In the genomic region with DNA sequence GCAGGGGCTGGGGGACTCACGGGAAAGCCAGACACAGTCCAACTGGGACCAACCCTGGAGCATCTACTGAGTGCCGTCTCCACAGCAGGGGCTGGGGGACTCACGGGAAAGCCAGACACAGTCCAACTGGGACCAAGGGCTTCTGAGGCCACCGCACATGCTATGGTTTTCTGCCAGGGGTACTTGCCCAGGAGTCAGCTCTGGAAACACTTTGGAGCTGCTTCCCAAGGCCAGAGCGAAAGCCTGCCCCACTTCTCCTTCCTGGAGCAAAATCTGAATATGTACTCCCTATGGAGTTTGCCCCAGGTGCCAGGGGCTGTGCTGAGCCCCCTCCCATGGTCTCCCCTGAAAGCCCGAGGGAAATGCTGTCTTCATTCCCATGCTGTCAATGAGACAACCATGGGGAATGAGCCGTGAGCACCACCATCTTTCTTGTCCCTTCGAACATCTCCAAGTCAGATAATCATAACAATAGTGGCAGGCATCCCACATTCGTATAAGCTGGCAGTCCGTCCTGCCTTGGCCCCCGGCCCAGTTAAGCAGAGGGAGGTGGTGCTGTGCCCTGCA, we compare ENCODE assay signal across 17 cellular contexts. TPM values are rescaled to one million over a fixed set of nuclear protein-coding genes. Genes with fewer than 3 reads are reported as not detected.
DNase-seq lines count a peak whose midpoint lies in the region; ATAC-seq and TF ChIP-seq lines count a peak whose summit lies in the region.
"Had no signal": no experiment of that assay in that cellular context is flagged by ENCODE, and none has a peak within 500 bp of the region (broad histone marks: within the 10 kb centered on the region; RNA-seq: fewer than 3 reads in every experiment).

No MANE protein-coding gene starts in this region.

- H4K20me1 ChIP-seq in hepatocyte (ENCODE audit: insufficient read depth, poor library complexity, severe bottlenecking), result no peaks in the 10 kb centered on the region
- H4K20me1 ChIP-seq: BLaER1 had no signal

- H3K9me3 ChIP-seq in HEK293 (ENCODE audit: control insufficient read depth, insufficient read depth, low read depth, low read length) (no peaks in the 10 kb centered on the region), hepatocyte (ENCODE audit: low read depth) (no peaks in the 10 kb centered on the region), spleen (no peaks in the 10 kb centered on the region), thyroid gland (no peaks in the 10 kb centered on the region)
- H3K9me3 ChIP-seq: BLaER1 had no signal

- H3K27me3 Mint-ChIP-seq in nephron progenitor cell (ENCODE audit: low read depth, poor library complexity), result peaks cover 19% of the 10 kb centered on the region

- intact Hi-C loops in spleen (cut with DNase I; ENCODE audit: low total_unique reads) (no loop called here), thyroid gland (cut with DNase I) (no loop called here), sciatic nerve (cut with DNase I) (loop anchor here (10.0 kb wide), 1 partner anchor 55 kb away; the partner anchor contains the start of gene CTCFL)

- no peak for TF ChIP-seq CTCF in HEK293 (tag by site-specific recombination; IDR thresholded peaks at IDR 0.05)
- no peak for TF ChIP-seq CTCF in hepatocyte (IDR thresholded peaks at IDR 0.05; ENCODE audit: poor library complexity)
- TF ChIP-seq CTCF in nephron progenitor cell (IDR thresholded peaks at IDR 0.05), result no peak
- TF ChIP-seq CTCF in spleen (IDR thresholded peaks at IDR 0.05 in 8 of 11, conservative IDR thresholded peaks at IDR 0.05 in 3 of 11), result no peak
- no peak for TF ChIP-seq CTCF in thyroid gland (IDR thresholded peaks at IDR 0.05)

- peak overlapping the region; percentile 23 for H3K4me3 Mint-ChIP-seq in nephron progenitor cell
- H3K4me3 Mint-ChIP-seq: H9 had no signal

- H3K27ac ChIP-seq in HEK293 (ENCODE audit: extremely low read depth, low read depth, low read length), result peak overlapping the region; percentile 72
- no peak overlapping the region for H3K27ac ChIP-seq in hepatocyte
- H3K27ac ChIP-seq in spleen, result no peak overlapping the region
- no peak overlapping the region for H3K27ac ChIP-seq in thyroid gland
- H3K27ac ChIP-seq: 22Rv1, BLaER1, GM23248 had no signal

- peak overlapping the region; percentile 39 for H3K4me2 ChIP-seq in hepatocyte
- H3K4me2 ChIP-seq: BLaER1 had no signal

- no peak for TF ChIP-seq POLR2A in spleen (IDR thresholded peaks at IDR 0.05)
- no peak for TF ChIP-seq POLR2A in thyroid gland (IDR thresholded peaks at IDR 0.05)

- 79% methylated on average over 10 of the region's 11 CpGs for WGBS in hepatocyte (ENCODE audit: low lambda C conversion rate, missing lambda C conversion rate)
- 65 to 72% (median 69%) methylated on average over 9 to 11 of the region's 11 CpGs for WGBS in spleen, 5 donors
- 57 to 60% methylated on average over 5 to 11 of the region's 11 CpGs for WGBS in thyroid gland, 2 donors

- ATAC-seq in sciatic nerve, result no peak
- ATAC-seq: GM12878 had no signal

- no peak for DNase-seq in hepatocyte (ENCODE audit: low spot score)
- no peak for DNase-seq in nephron progenitor cell
- peak; percentile 30 for DNase-seq in spleen
- DNase-seq in GM03348 (ENCODE audit: low spot score), result no peak
- no peak for DNase-seq in thyroid gland
- no peak for DNase-seq in NCI-H748 treated with DMSO at 0.1 percent for 48 hours (lab: John Stamatoyannopoulos, UW)
- no peak for DNase-seq in sciatic nerve (ENCODE audit: low spot score)
- DNase-seq: Calu3, DMS 273 treated with DMSO at 0.1 percent for 48 hours, H9 had no signal

- CTCF ChIA-PET in HEK293 (lab: Yijun Ruan, JAX), result interaction anchor here (7.7 kb wide), 1 partner anchor 17 kb away, joined by 41 read pairs; no protein-coding TSS in a partner anchor

- H3K79me2 ChIP-seq in hepatocyte, result no peaks in the 10 kb centered on the region

- no peaks in the 10 kb centered on the region for H3K9me2 ChIP-seq in hepatocyte (replicated peaks; ENCODE audit: insufficient read depth)

- H3K27ac Mint-ChIP-seq in nephron progenitor cell, result no peak overlapping the region

- no peaks in the 10 kb centered on the region for H3K36me3 Mint-ChIP-seq in nephron progenitor cell (ENCODE audit: low read depth)

- no peaks in the 10 kb centered on the region for H3K9me3 Mint-ChIP-seq in nephron progenitor cell
- H3K9me3 Mint-ChIP-seq: H9 had no signal

- H3K4me1 Mint-ChIP-seq in nephron progenitor cell, result peaks cover 48% of the 10 kb centered on the region

- H2AFZ ChIP-seq in hepatocyte, result no peak overlapping the region
- H2AFZ ChIP-seq: GM23248 had no signal

- no peaks in the 10 kb centered on the region for H3K36me3 ChIP-seq in HEK293 (ENCODE audit: control insufficient read depth in 2 of 2, insufficient read depth in 1 of 2, low read length in 2 of 2)
- H3K36me3 ChIP-seq in hepatocyte (replicated peaks; ENCODE audit: insufficient read depth, low read depth), result no peaks in the 10 kb centered on the region
- H3K36me3 ChIP-seq in spleen, result no peaks in the 10 kb centered on the region
- H3K36me3 ChIP-seq in thyroid gland, result no peaks in the 10 kb centered on the region
- H3K36me3 ChIP-seq: BLaER1 had no signal

- peaks cover 11% of the 10 kb centered on the region for H3K27me3 ChIP-seq in hepatocyte
- peaks cover 0 to 88% (median 12%) of the 10 kb centered on the region in 7 donors for H3K27me3 ChIP-seq in spleen (replicated peaks in 1 of 7)
- no peaks in the 10 kb centered on the region for H3K27me3 ChIP-seq in thyroid gland

- H3K4me1 ChIP-seq in HEK293 (ENCODE audit: control insufficient read depth, insufficient read depth, low read length) (peaks cover 24% of the 10 kb centered on the region), hepatocyte (ENCODE audit: insufficient read depth) (peaks cover 30% of the 10 kb centered on the region), spleen (peaks cover 0 to 31% (median 20%) of the 10 kb centered on the region in 6 donors), thyroid gland (peaks cover 11 to 24% of the 10 kb centered on the region in 2 donors)
- H3K4me1 ChIP-seq: BLaER1 had no signal

- POLR2A ChIA-PET in HEK293 (lab: Yijun Ruan, JAX), result no interaction called here

- H3K4me3 ChIP-seq in HEK293 (ENCODE audit: low read depth, low read length), result no peak overlapping the region
- no peak overlapping the region for H3K4me3 ChIP-seq in hepatocyte
- H3K4me3 ChIP-seq in spleen, result no peak overlapping the region
- no peak overlapping the region for H3K4me3 ChIP-seq in thyroid gland (replicated peaks in 1 of 3)
- H3K4me3 ChIP-seq: BLaER1, GM12878, GM23248 had no signal

TF ChIP-seq in HEK293, 187 proteins besides CTCF, POLR2A, EP300 and RAD21:
- TF ChIP-seq ZNF660 (tag by site-specific recombination; IDR thresholded peaks at IDR 0.05) (no peak), ZFP69B (tag by site-specific recombination; IDR thresholded peaks at IDR 0.05) (no peak), ZNF544 (tag by site-specific recombination; IDR thresholded peaks at IDR 0.05) (no peak), ZNF157 (tag by site-specific recombination; IDR thresholded peaks at IDR 0.05) (no peak), ZNF596 (tag by site-specific recombination; IDR thresholded peaks at IDR 0.05) (no peak), SCRT1 (tag by site-specific recombination; IDR thresholded peaks at IDR 0.05; ENCODE audit: borderline replicate concordance) (no peak), ZNF621 (tag by site-specific recombination; IDR thresholded peaks at IDR 0.05) (no peak), ZBTB11 (tag by site-specific recombination; conservative IDR thresholded peaks at IDR 0.05; ENCODE audit: low read depth) (no peak)
TF ChIP-seq in HEK293: peak in this region for 0.

RNA-seq across cellular contexts. Expression of gene PCK1, which starts 18.5 kb away (rescaled TPM):
- total RNA-seq in hepatocyte (12.0 and 12.8 TPM in 2 replicates), spleen (under 1 TPM in 4 of 7 donors, not detected in 3; 0.17 to 0.67 (median 0.41) TPM), thyroid gland (1 to 10 TPM in 3 of 4 donors, under 1 TPM in 1; 0.56 to 3.4 (median 2.2) TPM), sciatic nerve (5.3 TPM)
- polyA plus RNA-seq in hepatocyte (8.8 and 11.6 TPM in 2 replicates), spleen (under 1 TPM; 0.04 to 0.13 (median 0.05) TPM)
- total RNA-seq: A673, Daoy, GM23248, H9 had no signal
- polyA plus RNA-seq: GM23248 had no signal

RNA-seq across cellular contexts. Expression of gene ZBP1, which starts 40.8 kb away (rescaled TPM):
- not detected in 2 replicates for total RNA-seq in hepatocyte
- polyA plus RNA-seq in hepatocyte, result not detected in 2 replicates
- total RNA-seq in spleen, result 10 to 100 TPM; 11.7 to 28.4 (median 20.9) TPM
- 10 to 100 TPM in 1 of 3 donors, 1 to 10 TPM in 2; 8.6 to 11.2 (median 9.8) TPM for polyA plus RNA-seq in spleen
- total RNA-seq in thyroid gland, result 1 to 10 TPM in 1 of 4 donors, under 1 TPM in 2, not detected in 1; 0.33 to 1.5 (median 0.34) TPM
- 0.49 TPM for total RNA-seq in sciatic nerve
- total RNA-seq: A673, GM23248, H9 had no signal
- polyA plus RNA-seq: GM23248 had no signal

RNA-seq across cellular contexts. Expression of gene CTCFL, which starts 54.5 kb away (rescaled TPM):
- total RNA-seq in hepatocyte (0.12 TPM in 1 of 2 replicates, not detected in the other), spleen (under 1 TPM in 1 of 7 donors, not detected in 6; 0.26 TPM), thyroid gland (under 1 TPM in 2 of 4 donors, not detected in 2; 0.13 to 0.46 TPM), sciatic nerve (0.27 TPM)
- polyA plus RNA-seq in hepatocyte (not detected in 2 replicates), spleen (under 1 TPM in 2 of 3 donors, not detected in 1; 0.23 to 0.45 TPM)
- total RNA-seq: Calu3, GM23248 had no signal
- polyA plus RNA-seq: GM23248 had no signal
